ENCODE assay signal across 14 cellular contexts in genomic region chr4:153001626-153002025, GRCh38.
DNase-seq lines count a peak whose midpoint lies in the region; ATAC-seq and TF ChIP-seq lines count a peak whose summit lies in the region.
"Had no signal": no experiment of that assay in that cellular context is flagged by ENCODE, and none has a peak within 500 bp of the region (broad histone marks: within the 10 kb centered on the region; RNA-seq: fewer than 3 reads in every experiment).

No MANE protein-coding gene starts in this region.

- no peak overlapping the region for H4K8ac ChIP-seq in H9 (replicated peaks; ENCODE audit: insufficient read length, low read depth, low read length)

- no peak overlapping the region for H2AK5ac ChIP-seq in H9 (ENCODE audit: insufficient read length, low read length)

- no peak overlapping the region for H2BK20ac ChIP-seq in H9 (ENCODE audit: low read depth, low read length, poor library complexity, severe bottlenecking)

- H3K9me3 ChIP-seq in H9 (ENCODE audit: control insufficient read depth, low read depth, low read length): no peaks in the 10 kb centered on the region

- no peaks in the 10 kb centered on the region; a peak in 1 of 7 replicates for H3K36me3 Mint-ChIP-seq in H9 (ENCODE audit: insufficient read depth in 1 of 3, low read depth in 3 of 3)
- no peaks in the 10 kb centered on the region for H3K36me3 Mint-ChIP-seq in WTC11
- H3K36me3 Mint-ChIP-seq in type B pancreatic cell: no peaks in the 10 kb centered on the region
- no peaks in the 10 kb centered on the region for H3K36me3 Mint-ChIP-seq in activated T-helper 17 cell treated with anti-CD3 and anti-CD28 coated beads, Interleukin-2, amount 50 U/mL, for 72 hours (ENCODE audit: low read depth)
- H3K36me3 Mint-ChIP-seq: CD4-positive, CD25-positive, alpha-beta regulatory T cell had no signal

- H3K27ac ChIP-seq in H9 (ENCODE audit: insufficient read length, low read depth, low read length): no peak overlapping the region

- H3K14ac ChIP-seq in H9 (ENCODE audit: insufficient read depth, low read length): no peak overlapping the region

- H4K5ac ChIP-seq in H9 (ENCODE audit: insufficient read length, low read depth, low read length): no peak overlapping the region

- H3K27me3 Mint-ChIP-seq in H9 (ENCODE audit: low read depth): peaks cover 20% of the 10 kb centered on the region
- no peaks in the 10 kb centered on the region; the same call in 1 of the 2 replicates for H3K27me3 Mint-ChIP-seq in WTC11 (ENCODE audit: low read depth)
- no peaks in the 10 kb centered on the region for H3K27me3 Mint-ChIP-seq in type B pancreatic cell
- H3K27me3 Mint-ChIP-seq in activated T-helper 17 cell treated with anti-CD3 and anti-CD28 coated beads, Interleukin-2, amount 50 U/mL, for 72 hours: peaks cover 23% of the 10 kb centered on the region

- H3K4me1 Mint-ChIP-seq in H9: peaks cover 60 to 74% of the 10 kb centered on the region in 2 experiments
- peaks cover 51% of the 10 kb centered on the region for H3K4me1 Mint-ChIP-seq in WTC11
- H3K4me1 Mint-ChIP-seq in type B pancreatic cell (ENCODE audit: unreplicated experiment): peaks cover 52% of the 10 kb centered on the region
- H3K4me1 Mint-ChIP-seq in activated T-helper 17 cell treated with anti-CD3 and anti-CD28 coated beads, Interleukin-2, amount 50 U/mL, for 72 hours: no peaks in the 10 kb centered on the region
- H3K4me1 Mint-ChIP-seq: CD4-positive, CD25-positive, alpha-beta regulatory T cell had no signal

- H2AFZ ChIP-seq in H9 (ENCODE audit: low read length): no peak overlapping the region

- H3K4me3 Mint-ChIP-seq in H9 (no peak overlapping the region; a peak in 1 of 5 replicates), WTC11 (no peak overlapping the region), type B pancreatic cell (no peak overlapping the region)
- H3K4me3 Mint-ChIP-seq in activated T-helper 17 cell treated with anti-CD3 and anti-CD28 coated beads, Interleukin-2, amount 50 U/mL, for 72 hours: no peak overlapping the region
- H3K4me3 Mint-ChIP-seq: CD4-positive, CD25-positive, alpha-beta regulatory T cell had no signal

- H3K23me2 ChIP-seq in H9 (ENCODE audit: insufficient read length, low read depth, low read length, poor library complexity, severe bottlenecking): no peaks in the 10 kb centered on the region

- H3K79me2 ChIP-seq in H9 (ENCODE audit: insufficient read depth, low read length): no peaks in the 10 kb centered on the region

- no peak overlapping the region for H3K18ac ChIP-seq in H9 (ENCODE audit: insufficient read length, low read depth, low read length)

- peak; percentile 37 for ATAC-seq in WTC11
- ATAC-seq in activated T-helper 17 cell treated with anti-CD3 and anti-CD28 coated beads, Interleukin-2, amount 50 U/mL, for 72 hours (replicated peaks): no peak

- WGBS in H9 (ENCODE audit: extremely low coverage, insufficient read length, low lambda C conversion rate): no CpG with 5 or more reads among the region's 5 CpGs

- no peak overlapping the region for H2BK5ac ChIP-seq in H9 (ENCODE audit: insufficient read length, low read length)

- POLR2A ChIA-PET in WTC11 (lab: Charles Lee): interaction anchor here (1.1 kb wide), 1 partner anchor 12 kb away, joined by 3 read pairs; no protein-coding TSS in a partner anchor

- no peak overlapping the region for H3K9ac ChIP-seq in H9 (ENCODE audit: extremely low read depth, insufficient read length, low read length)

- no peaks in the 10 kb centered on the region for H4K20me1 ChIP-seq in H9 (ENCODE audit: control insufficient read depth, insufficient read depth, insufficient read length)

- H3K79me1 ChIP-seq in H9 (ENCODE audit: insufficient read depth, low read depth, low read length, poor library complexity, severe bottlenecking): no peaks in the 10 kb centered on the region

- H3K9me3 Mint-ChIP-seq in H9: no peaks in the 10 kb centered on the region
- no peaks in the 10 kb centered on the region for H3K9me3 Mint-ChIP-seq in WTC11
- no peaks in the 10 kb centered on the region for H3K9me3 Mint-ChIP-seq in type B pancreatic cell
- no peaks in the 10 kb centered on the region for H3K9me3 Mint-ChIP-seq in activated T-helper 17 cell treated with anti-CD3 and anti-CD28 coated beads, Interleukin-2, amount 50 U/mL, for 72 hours
- H3K9me3 Mint-ChIP-seq: CD4-positive, CD25-positive, alpha-beta regulatory T cell had no signal

- no peak overlapping the region for H3K56ac ChIP-seq in H9 (ENCODE audit: insufficient read length, low read depth, low read length)

- H3T11ph ChIP-seq in H9 (ENCODE audit: low read length): no peak overlapping the region

- no peak overlapping the region for H3K4me2 ChIP-seq in H9 (ENCODE audit: insufficient read depth, insufficient read length, low read length)

- no peak overlapping the region for H2BK15ac ChIP-seq in H9 (ENCODE audit: low read depth, low read length)

- no peak overlapping the region for H2BK120ac ChIP-seq in H9 (ENCODE audit: low read depth, low read length, poor library complexity, severe bottlenecking)

- no peaks in the 10 kb centered on the region; the same call in 1 of the 2 replicates for H3K27me3 ChIP-seq in H9 (ENCODE audit: insufficient read depth, low read length)

- H3K4ac ChIP-seq in H9 (ENCODE audit: low read depth, low read length): no peak overlapping the region

- no peak overlapping the region for H2BK12ac ChIP-seq in H9 (ENCODE audit: insufficient read length, low read depth, low read length)

- CTCF ChIA-PET in WTC11 (lab: Charles Lee): interaction anchor here (0.7 to 2.3 kb wide), 3 partner anchors 51 to 126 kb away, joined by 3 to 9 read pairs (median 6); no protein-coding TSS in a partner anchor

- TF ChIP-seq CTCF in H9 (conservative IDR thresholded peaks at IDR 0.05) (no peak), WTC11 (IDR thresholded peaks at IDR 0.05) (no peak), type B pancreatic cell (conservative IDR thresholded peaks at IDR 0.05) (no peak)

- H4K91ac ChIP-seq in H9 (ENCODE audit: insufficient read length, low read depth, low read length): no peak overlapping the region

- H3K27ac Mint-ChIP-seq in H9 (peak overlapping the region in 2 of 3 experiments; percentile 52 to 83; a peak in 3 of 7 replicates), WTC11 (peak overlapping the region; percentile 6; the same call in 1 of the 2 replicates), type B pancreatic cell (peak overlapping the region; percentile 25)
- no peak overlapping the region for H3K27ac Mint-ChIP-seq in activated T-helper 17 cell treated with anti-CD3 and anti-CD28 coated beads, Interleukin-2, amount 50 U/mL, for 72 hours
- H3K27ac Mint-ChIP-seq: CD4-positive, CD25-positive, alpha-beta regulatory T cell had no signal

- no peak overlapping the region for H3K23ac ChIP-seq in H9 (ENCODE audit: insufficient read length, low read depth, low read length)

- H3K4me1 ChIP-seq in H9 (ENCODE audit: insufficient read depth, low read length): peaks cover 10% of the 10 kb centered on the region; the same call in 1 of the 2 replicates

- DNase-seq in H9 (no peak), WTC11 (ENCODE audit: low spot score) (no peak), myocyte (ENCODE audit: low read depth) (peak; percentile 68), type B pancreatic cell (ENCODE audit: extremely low spot score, unreplicated experiment) (no peak), Ammon's horn (ENCODE audit: low spot score) (no peak), NCI-H1417 treated with DMSO at 0.1 percent for 48 hours (lab: John Stamatoyannopoulos, UW) (no peak)
- DNase-seq in activated T-cell treated with anti-CD3 and anti-CD28 coated beads, Interleukin-2, amount 50 U/mL, for 48 hours: no peak
- DNase-seq: CD4-positive, CD25-positive, alpha-beta regulatory T cell; DMS53; NCI-H2029; NCI-H2171 treated with DMSO at 0.1 percent for 48 hours; NCI-H774; SHP77 had no signal

TF ChIP-seq in WTC11, 78 proteins besides CTCF, POLR2A, EP300 and RAD21:
- TF ChIP-seq ETV6 (CRISPR knock-in tag; IDR thresholded peaks at IDR 0.05): peak; percentile 88; the same call in 1 of the 2 replicates
- TF ChIP-seq SP1 (CRISPR knock-in tag; conservative IDR thresholded peaks at IDR 0.05): peak; percentile 53; the same call in 1 of the 2 replicates
- TF ChIP-seq MAX (CRISPR knock-in tag; IDR thresholded peaks at IDR 0.05): no peak
- peak; percentile 53; the same call in 1 of the 2 replicates for TF ChIP-seq USF2 (CRISPR knock-in tag; IDR thresholded peaks at IDR 0.05)
- 0 out of 2 replicates have a peak, but pooled peaks have one; percentile 52 for TF ChIP-seq NFE2L1 (CRISPR knock-in tag; IDR thresholded peaks at IDR 0.05)
- TF ChIP-seq RELA (CRISPR knock-in tag; IDR thresholded peaks at IDR 0.05; ENCODE audit: borderline replicate concordance): no peak
- no peak for TF ChIP-seq GTF2I (CRISPR knock-in tag; conservative IDR thresholded peaks at IDR 0.05)
- no peak for TF ChIP-seq E2F5 (CRISPR knock-in tag; IDR thresholded peaks at IDR 0.05)
- 0 out of 2 replicates have a peak, but pooled peaks have one; percentile 34 for TF ChIP-seq ZNF423 (CRISPR knock-in tag; IDR thresholded peaks at IDR 0.05)
- no peak for TF ChIP-seq TEAD4 (CRISPR knock-in tag; IDR thresholded peaks at IDR 0.05)
- 0 out of 2 replicates have a peak, but pooled peaks have one; percentile 29 for TF ChIP-seq TP53 (CRISPR knock-in tag; IDR thresholded peaks at IDR 0.05)
